12 cellular contexts compared by ENCODE assay signal in the genomic region with DNA sequence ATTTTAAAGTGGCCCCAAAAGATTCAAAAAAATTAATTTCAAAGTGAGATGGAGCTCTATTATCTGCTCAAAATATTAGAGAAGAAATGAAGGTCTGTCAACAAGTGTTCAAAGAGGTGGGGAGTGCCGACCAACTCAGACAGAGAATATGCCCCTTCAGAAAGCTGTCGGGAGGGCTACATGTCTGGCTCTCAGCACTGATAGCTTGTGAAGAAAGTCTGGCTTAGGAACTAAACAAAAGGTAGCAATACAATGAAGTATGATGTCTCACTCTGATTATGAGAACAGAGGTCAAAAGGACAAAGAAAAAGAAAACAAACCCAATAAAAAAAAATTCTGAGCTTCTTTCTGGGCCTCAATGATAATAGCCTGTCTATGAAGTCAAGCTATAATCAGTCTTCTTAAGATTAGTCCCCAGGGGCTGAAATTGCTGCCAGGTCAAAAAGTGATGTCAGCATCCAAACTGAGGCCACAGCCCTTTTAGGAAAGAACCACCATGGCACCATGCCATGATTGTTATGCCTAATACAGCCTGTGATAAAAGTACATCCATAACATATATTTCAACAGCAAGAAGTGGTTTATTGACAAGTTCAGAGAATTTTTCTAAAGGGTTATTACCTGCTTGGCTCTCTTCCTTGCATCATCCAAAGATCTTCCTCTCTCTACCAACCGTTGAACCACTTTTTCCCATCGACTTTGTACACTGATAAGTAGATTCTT.
DNase-seq lines count a peak whose midpoint lies in the region; ATAC-seq and TF ChIP-seq lines count a peak whose summit lies in the region.
"Had no signal": no experiment of that assay in that cellular context is flagged by ENCODE, and none has a peak within 500 bp of the region (broad histone marks: within the 10 kb centered on the region; RNA-seq: fewer than 3 reads in every experiment).

No MANE protein-coding gene starts in this region.

- H3K4me1 ChIP-seq in esophagus squamous epithelium = peaks cover 0 to 20% (median 0%) of the 10 kb centered on the region in 3 donors

- peak overlapping the region in 3 of 4 donors; percentile 66 to 75 (median 68) for H3K27ac ChIP-seq in esophagus squamous epithelium

- peaks cover 54% of the 10 kb centered on the region for H3K36me3 Mint-ChIP-seq in mesothelial cell of epicardium
- H3K36me3 Mint-ChIP-seq in activated T-helper 17 cell treated with anti-CD3 and anti-CD28 coated beads, Interleukin-2, amount 50 U/mL, for 72 hours (ENCODE audit: low read depth) = peaks cover 13% of the 10 kb centered on the region

- peaks cover 4% of the 10 kb centered on the region for H3K9me3 Mint-ChIP-seq in mesothelial cell of epicardium
- no peaks in the 10 kb centered on the region for H3K9me3 Mint-ChIP-seq in activated T-helper 17 cell treated with anti-CD3 and anti-CD28 coated beads, Interleukin-2, amount 50 U/mL, for 72 hours
- H3K9me3 Mint-ChIP-seq: activated T-cell treated with anti-CD3 and anti-CD28 coated beads, Interleukin-2, amount 50 U/mL, for 72 hours had no signal

- H3K4me3 ChIP-seq in esophagus squamous epithelium = no peak overlapping the region

- no peaks in the 10 kb centered on the region for H3K27me3 ChIP-seq in esophagus squamous epithelium

- no peak for ATAC-seq in activated T-helper 17 cell treated with anti-CD3 and anti-CD28 coated beads, Interleukin-2, amount 50 U/mL, for 72 hours (replicated peaks)
- ATAC-seq: activated T-cell treated with anti-CD3 and anti-CD28 coated beads, Interleukin-2, amount 50 U/mL, for 72 hours; HepG2 had no signal

- TF ChIP-seq CTCF in esophagus squamous epithelium (IDR thresholded peaks at IDR 0.05) (no peak), mesothelial cell of epicardium (IDR thresholded peaks at IDR 0.05; ENCODE audit: unreplicated experiment) (no peak), GM10266 (IDR thresholded peaks at IDR 0.05; ENCODE audit: control insufficient read depth, insufficient read depth, low read depth, missing control alignments) (no peak)

- H3K9me3 ChIP-seq in esophagus squamous epithelium = no peaks in the 10 kb centered on the region

- H3K27ac Mint-ChIP-seq in mesothelial cell of epicardium = peak overlapping the region; percentile 89
- no peak overlapping the region for H3K27ac Mint-ChIP-seq in activated T-helper 17 cell treated with anti-CD3 and anti-CD28 coated beads, Interleukin-2, amount 50 U/mL, for 72 hours
- H3K27ac Mint-ChIP-seq: activated T-cell treated with anti-CD3 and anti-CD28 coated beads, Interleukin-2, amount 50 U/mL, for 72 hours had no signal

- TF ChIP-seq POLR2A in esophagus squamous epithelium (IDR thresholded peaks at IDR 0.05) = no peak

- peak; percentile 5 for DNase-seq in A172 (ENCODE audit: low spot score)
- peak; percentile 84 for DNase-seq in NCI-H2227 treated with DMSO at 0.1 percent for 48 hours (lab: John Stamatoyannopoulos, UW)
- no peak for DNase-seq in esophagus squamous epithelium (lab: John Stamatoyannopoulos, UW)
- DNase-seq in mesothelial cell of epicardium (ENCODE audit: low spot score in 2 of 2, unreplicated experiment in 2 of 2) = no peak
- no peak for DNase-seq in KBM-7
- DNase-seq in GM10266 (ENCODE audit: extremely low spot score) = no peak
- DNase-seq in activated gamma-delta T cell treated with Interleukin-2 at 50 U/mL for 16 hours = no peak
- DNase-seq: activated CD4-positive, CD25-positive, alpha-beta regulatory T cell; activated T-cell treated with anti-CD3 and anti-CD28 coated beads, Interleukin-2, amount 50 U/mL, for 72 hours; DND-41 had no signal

- in situ Hi-C loops in KBM-7 (cut with MboI; ENCODE audit: low pct_unique_long_range_greater_than_20kb, low sequenced_read_pairs) = no loop called here

- H3K27me3 Mint-ChIP-seq in mesothelial cell of epicardium (ENCODE audit: low read depth) = no peaks in the 10 kb centered on the region
- H3K27me3 Mint-ChIP-seq in activated T-helper 17 cell treated with anti-CD3 and anti-CD28 coated beads, Interleukin-2, amount 50 U/mL, for 72 hours = no peaks in the 10 kb centered on the region

- intact Hi-C loops in esophagus squamous epithelium (cut with DNase I) = no loop called here

- H3K4me1 Mint-ChIP-seq in mesothelial cell of epicardium = peaks cover 27% of the 10 kb centered on the region
- no peaks in the 10 kb centered on the region for H3K4me1 Mint-ChIP-seq in activated T-helper 17 cell treated with anti-CD3 and anti-CD28 coated beads, Interleukin-2, amount 50 U/mL, for 72 hours

- H3K4me3 Mint-ChIP-seq in mesothelial cell of epicardium = no peak overlapping the region
- no peak overlapping the region for H3K4me3 Mint-ChIP-seq in activated T-helper 17 cell treated with anti-CD3 and anti-CD28 coated beads, Interleukin-2, amount 50 U/mL, for 72 hours
- H3K4me3 Mint-ChIP-seq: activated T-cell treated with anti-CD3 and anti-CD28 coated beads, Interleukin-2, amount 50 U/mL, for 72 hours had no signal

- H3K36me3 ChIP-seq in esophagus squamous epithelium = peaks cover 0 to 63% (median 0%) of the 10 kb centered on the region in 3 donors

- WGBS in esophagus squamous epithelium, 2 donors = 72 to 81% methylated on average over 4 of the region's 4 CpGs

Comparison
In these comparisons a context has a peak if more than half of its experiments do, and no peak if none do; other contexts are left out.
1. DNase-seq: peak in A172 (single experiment) and NCI-H2227 treated with DMSO at 0.1 percent for 48 hours (single experiment); none in esophagus squamous epithelium (single experiment), mesothelial cell of epicardium (0 of 2), KBM-7 (single experiment), GM10266 (single experiment) and activated gamma-delta T cell treated with Interleukin-2 at 50 U/mL for 16 hours (single experiment).